Comparison of ENCODE assay signal across 8 cellular contexts in the genomic region with DNA sequence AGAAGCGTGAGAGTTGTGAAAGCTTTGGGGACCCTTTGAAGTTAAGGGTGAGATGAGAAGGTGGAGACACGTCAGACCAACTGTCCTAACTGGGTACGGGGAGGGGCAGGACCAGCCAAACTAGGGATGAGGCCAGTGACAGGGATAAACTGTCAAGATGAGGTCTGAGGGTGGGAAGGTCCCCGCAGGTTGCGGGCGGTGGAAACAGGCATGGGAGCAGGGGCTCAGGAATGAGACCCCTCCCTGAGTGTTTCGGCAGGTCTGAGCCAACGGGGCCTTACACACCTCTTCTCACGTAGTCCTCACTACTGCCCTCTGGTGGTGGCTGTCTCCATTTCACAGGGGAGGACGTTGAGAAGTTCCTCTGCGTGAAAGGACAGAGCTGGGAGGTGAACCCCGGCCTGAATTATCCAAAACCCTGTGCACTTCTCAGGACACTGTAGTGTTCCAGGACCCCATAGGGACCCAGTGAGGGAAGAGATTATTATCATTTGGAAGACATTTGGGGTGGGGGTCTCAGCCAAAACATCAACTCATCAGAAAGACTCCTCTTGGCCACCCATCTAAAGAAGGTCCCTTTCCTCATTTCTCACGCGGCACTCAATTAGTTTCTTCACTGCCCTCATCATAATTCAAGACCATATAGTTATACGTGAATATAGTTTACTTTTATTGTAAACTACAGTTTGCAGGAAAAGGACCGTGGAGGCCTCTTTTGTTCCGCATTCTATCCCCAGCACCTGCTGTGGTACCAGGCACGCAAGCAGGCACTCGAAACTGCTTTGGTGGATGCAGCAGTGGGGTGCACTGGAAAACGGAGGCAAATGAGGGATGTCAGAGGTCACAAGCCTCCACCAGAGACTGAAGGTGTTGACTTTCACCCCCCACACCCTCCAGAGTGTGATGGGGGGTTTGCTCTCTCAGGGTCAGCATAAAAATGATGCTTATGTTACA.
DNase-seq lines count a peak whose midpoint lies in the region; ATAC-seq and TF ChIP-seq lines count a peak whose summit lies in the region.

No MANE protein-coding gene starts in this region.

- TF ChIP-seq CTCF in NB4 (IDR thresholded peaks at IDR 0.05; ENCODE audit: low read depth, low read length) (peak; percentile 83), brain microvascular endothelial cell (IDR thresholded peaks at IDR 0.05; ENCODE audit: low read depth, low read length, missing control alignments) (peak; percentile 90)

- H3K36me3 ChIP-seq in brain microvascular endothelial cell (replicated peaks): no peaks in the 10 kb centered on the region

- DNase-seq in DMS153 treated with DMSO at 0.1 percent for 48 hours (lab: John Stamatoyannopoulos, UW; ENCODE audit: unreplicated experiment) (peak; percentile 48), NB4 (ENCODE audit: low read depth) (peak; percentile 82), UCSD-AML1 (lab: John Stamatoyannopoulos, UW; ENCODE audit: unreplicated experiment) (peak; percentile 78), brain microvascular endothelial cell (peak; percentile 72), iPS-NIHi7 (ENCODE audit: extremely low spot score) (peak; percentile 89)
- peak; percentile 94 for DNase-seq in stimulated activated CD4-positive, alpha-beta T cell treated with anti-CD3 and anti-CD28 coated beads, Interleukin-15, amount 100 ng/mL, for 24 hours

- ATAC-seq in GM21737 (IDR thresholded peaks at IDR 0.05; ENCODE audit: unreplicated experiment) (peak; percentile 49), GM21619 (IDR thresholded peaks at IDR 0.05; ENCODE audit: unreplicated experiment) (no peak)

- in situ Hi-C loops in brain microvascular endothelial cell (cut with HindIII; ENCODE audit: low pct_ligation_motif_present, low sequenced_read_pairs): no loop called here

- H3K4me3 ChIP-seq in NB4 (ENCODE audit: low read depth, low read length): no peak overlapping the region
- no peak overlapping the region for H3K4me3 ChIP-seq in brain microvascular endothelial cell (ENCODE audit: low read depth, low read length)

- H3K27me3 ChIP-seq in brain microvascular endothelial cell (replicated peaks): no peaks in the 10 kb centered on the region

- peak overlapping the region; percentile 92 for H3K27ac ChIP-seq in brain microvascular endothelial cell

- TF ChIP-seq POLR2A in NB4 (IDR thresholded peaks at IDR 0.05; ENCODE audit: extremely low read depth, insufficient read length): no peak
